2 cellular contexts compared by ENCODE assay signal in the genomic region with DNA sequence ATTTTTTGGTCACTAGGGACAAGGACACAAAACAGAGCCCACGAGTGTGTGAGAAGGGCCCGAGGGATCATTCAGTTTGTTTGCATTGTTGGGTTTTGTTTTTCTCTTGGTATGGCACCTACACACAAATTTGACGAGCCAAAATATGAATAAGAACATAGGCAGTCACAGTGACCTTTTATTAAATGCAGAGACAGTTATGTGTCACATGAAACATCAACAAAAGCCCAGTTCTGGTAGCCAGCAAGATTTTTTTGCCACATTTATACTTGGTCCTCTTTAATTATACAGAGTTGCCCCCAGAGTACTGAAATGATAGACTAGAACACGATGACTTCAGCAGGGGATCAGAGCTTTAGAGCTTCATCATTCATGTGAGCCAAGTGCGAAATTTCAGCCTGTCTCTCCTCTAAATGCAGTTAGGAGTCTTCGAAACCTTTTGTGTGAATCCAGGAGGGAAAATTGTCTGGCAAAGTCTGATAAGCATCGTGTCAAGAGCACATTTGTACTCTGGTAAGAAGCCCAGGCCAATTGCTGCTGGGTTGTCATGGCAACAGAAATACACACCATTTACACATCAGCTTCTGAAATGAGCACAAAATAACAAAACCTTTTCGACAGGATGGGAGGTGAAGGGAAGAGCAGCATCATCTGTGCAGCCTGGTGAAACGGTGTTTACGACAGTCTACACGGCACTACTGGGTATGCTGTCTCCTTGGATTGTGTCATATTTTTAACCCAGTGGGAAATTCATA.
TF ChIP-seq lines count a peak whose summit lies in the region.

No MANE protein-coding gene starts in this region.

TF ChIP-seq in GM23338, 12 proteins besides CTCF, POLR2A, EP300 and RAD21 (continued from another document and continues in another):
- TF ChIP-seq, protein P1, sequence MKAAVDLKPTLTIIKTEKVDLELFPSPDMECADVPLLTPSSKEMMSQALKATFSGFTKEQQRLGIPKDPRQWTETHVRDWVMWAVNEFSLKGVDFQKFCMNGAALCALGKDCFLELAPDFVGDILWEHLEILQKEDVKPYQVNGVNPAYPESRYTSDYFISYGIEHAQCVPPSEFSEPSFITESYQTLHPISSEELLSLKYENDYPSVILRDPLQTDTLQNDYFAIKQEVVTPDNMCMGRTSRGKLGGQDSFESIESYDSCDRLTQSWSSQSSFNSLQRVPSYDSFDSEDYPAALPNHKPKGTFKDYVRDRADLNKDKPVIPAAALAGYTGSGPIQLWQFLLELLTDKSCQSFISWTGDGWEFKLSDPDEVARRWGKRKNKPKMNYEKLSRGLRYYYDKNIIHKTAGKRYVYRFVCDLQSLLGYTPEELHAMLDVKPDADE (IDR thresholded peaks at IDR 0.05), result no peak
- TF ChIP-seq STAT1 (IDR thresholded peaks at IDR 0.05; ENCODE audit: unreplicated experiment) (no peak), CREB1 (CRISPR knock-in tag; IDR thresholded peaks at IDR 0.05; ENCODE audit: low read depth) (no peak), EZH2phosphoT487 (IDR thresholded peaks at IDR 0.05; ENCODE audit: unreplicated experiment) (no peak), POLR2AphosphoS5 (IDR thresholded peaks at IDR 0.05; ENCODE audit: low read depth) (no peak), NANOG (IDR thresholded peaks at IDR 0.05; ENCODE audit: borderline replicate concordance) (no peak)
- TF ChIP-seq, protein P2, sequence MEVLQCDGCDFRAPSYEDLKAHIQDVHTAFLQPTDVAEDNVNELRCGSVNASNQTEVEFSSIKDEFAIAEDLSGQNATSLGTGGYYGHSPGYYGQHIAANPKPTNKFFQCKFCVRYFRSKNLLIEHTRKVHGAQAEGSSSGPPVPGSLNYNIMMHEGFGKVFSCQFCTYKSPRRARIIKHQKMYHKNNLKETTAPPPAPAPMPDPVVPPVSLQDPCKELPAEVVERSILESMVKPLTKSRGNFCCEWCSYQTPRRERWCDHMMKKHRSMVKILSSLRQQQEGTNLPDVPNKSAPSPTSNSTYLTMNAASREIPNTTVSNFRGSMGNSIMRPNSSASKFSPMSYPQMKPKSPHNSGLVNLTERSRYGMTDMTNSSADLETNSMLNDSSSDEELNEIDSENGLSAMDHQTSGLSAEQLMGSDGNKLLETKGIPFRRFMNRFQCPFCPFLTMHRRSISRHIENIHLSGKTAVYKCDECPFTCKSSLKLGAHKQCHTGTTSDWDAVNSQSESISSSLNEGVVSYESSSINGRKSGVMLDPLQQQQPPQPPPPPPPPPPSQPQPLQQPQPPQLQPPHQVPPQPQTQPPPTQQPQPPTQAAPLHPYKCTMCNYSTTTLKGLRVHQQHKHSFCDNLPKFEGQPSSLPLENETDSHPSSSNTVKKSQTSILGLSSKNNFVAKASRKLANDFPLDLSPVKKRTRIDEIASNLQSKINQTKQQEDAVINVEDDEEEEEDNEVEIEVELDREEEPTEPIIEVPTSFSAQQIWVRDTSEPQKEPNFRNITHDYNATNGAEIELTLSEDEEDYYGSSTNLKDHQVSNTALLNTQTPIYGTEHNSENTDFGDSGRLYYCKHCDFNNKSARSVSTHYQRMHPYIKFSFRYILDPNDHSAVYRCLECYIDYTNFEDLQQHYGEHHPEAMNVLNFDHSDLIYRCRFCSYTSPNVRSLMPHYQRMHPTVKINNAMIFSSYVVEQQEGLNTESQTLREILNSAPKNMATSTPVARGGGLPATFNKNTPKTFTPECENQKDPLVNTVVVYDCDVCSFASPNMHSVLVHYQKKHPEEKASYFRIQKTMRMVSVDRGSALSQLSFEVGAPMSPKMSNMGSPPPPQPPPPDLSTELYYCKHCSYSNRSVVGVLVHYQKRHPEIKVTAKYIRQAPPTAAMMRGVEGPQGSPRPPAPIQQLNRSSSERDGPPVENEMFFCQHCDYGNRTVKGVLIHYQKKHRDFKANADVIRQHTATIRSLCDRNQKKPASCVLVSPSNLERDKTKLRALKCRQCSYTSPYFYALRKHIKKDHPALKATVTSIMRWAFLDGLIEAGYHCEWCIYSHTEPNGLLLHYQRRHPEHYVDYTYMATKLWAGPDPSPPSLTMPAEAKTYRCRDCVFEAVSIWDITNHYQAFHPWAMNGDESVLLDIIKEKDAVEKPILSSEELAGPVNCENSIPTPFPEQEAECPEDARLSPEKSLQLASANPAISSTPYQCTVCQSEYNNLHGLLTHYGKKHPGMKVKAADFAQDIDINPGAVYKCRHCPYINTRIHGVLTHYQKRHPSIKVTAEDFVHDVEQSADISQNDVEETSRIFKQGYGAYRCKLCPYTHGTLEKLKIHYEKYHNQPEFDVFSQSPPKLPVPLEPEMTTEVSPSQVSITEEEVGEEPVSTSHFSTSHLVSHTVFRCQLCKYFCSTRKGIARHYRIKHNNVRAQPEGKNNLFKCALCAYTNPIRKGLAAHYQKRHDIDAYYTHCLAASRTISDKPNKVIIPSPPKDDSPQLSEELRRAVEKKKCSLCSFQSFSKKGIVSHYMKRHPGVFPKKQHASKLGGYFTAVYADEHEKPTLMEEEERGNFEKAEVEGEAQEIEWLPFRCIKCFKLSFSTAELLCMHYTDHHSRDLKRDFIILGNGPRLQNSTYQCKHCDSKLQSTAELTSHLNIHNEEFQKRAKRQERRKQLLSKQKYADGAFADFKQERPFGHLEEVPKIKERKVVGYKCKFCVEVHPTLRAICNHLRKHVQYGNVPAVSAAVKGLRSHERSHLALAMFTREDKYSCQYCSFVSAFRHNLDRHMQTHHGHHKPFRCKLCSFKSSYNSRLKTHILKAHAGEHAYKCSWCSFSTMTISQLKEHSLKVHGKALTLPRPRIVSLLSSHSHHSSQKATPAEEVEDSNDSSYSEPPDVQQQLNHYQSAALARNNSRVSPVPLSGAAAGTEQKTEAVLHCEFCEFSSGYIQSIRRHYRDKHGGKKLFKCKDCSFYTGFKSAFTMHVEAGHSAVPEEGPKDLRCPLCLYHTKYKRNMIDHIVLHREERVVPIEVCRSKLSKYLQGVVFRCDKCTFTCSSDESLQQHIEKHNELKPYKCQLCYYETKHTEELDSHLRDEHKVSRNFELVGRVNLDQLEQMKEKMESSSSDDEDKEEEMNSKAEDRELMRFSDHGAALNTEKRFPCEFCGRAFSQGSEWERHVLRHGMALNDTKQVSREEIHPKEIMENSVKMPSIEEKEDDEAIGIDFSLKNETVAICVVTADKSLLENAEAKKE (CRISPR knock-in tag; IDR thresholded peaks at IDR 0.05), result no peak

TF ChIP-seq in HEK293T, 16 proteins besides CTCF, POLR2A, EP300 and RAD21 (continued from another document):
- TF ChIP-seq CTBP1 (IDR thresholded peaks at IDR 0.05; ENCODE audit: borderline replicate concordance) (no peak), NFRKB (IDR thresholded peaks at IDR 0.05) (no peak), FOXM1 (IDR thresholded peaks at IDR 0.05; ENCODE audit: borderline replicate concordance) (no peak), SP1 (IDR thresholded peaks at IDR 0.05) (no peak), ARNT (IDR thresholded peaks at IDR 0.05) (no peak), HDGF (IDR thresholded peaks at IDR 0.05; ENCODE audit: borderline replicate concordance) (no peak), ZNF384 (IDR thresholded peaks at IDR 0.05) (no peak), TARDBP (IDR thresholded peaks at IDR 0.05) (no peak), ELF4 (IDR thresholded peaks at IDR 0.05) (no peak), BHLHE40 (IDR thresholded peaks at IDR 0.05; ENCODE audit: borderline replicate concordance) (no peak), FOXK2 (IDR thresholded peaks at IDR 0.05) (no peak)
